ENCODE assay signal across 26 cellular contexts in the genomic region with DNA sequence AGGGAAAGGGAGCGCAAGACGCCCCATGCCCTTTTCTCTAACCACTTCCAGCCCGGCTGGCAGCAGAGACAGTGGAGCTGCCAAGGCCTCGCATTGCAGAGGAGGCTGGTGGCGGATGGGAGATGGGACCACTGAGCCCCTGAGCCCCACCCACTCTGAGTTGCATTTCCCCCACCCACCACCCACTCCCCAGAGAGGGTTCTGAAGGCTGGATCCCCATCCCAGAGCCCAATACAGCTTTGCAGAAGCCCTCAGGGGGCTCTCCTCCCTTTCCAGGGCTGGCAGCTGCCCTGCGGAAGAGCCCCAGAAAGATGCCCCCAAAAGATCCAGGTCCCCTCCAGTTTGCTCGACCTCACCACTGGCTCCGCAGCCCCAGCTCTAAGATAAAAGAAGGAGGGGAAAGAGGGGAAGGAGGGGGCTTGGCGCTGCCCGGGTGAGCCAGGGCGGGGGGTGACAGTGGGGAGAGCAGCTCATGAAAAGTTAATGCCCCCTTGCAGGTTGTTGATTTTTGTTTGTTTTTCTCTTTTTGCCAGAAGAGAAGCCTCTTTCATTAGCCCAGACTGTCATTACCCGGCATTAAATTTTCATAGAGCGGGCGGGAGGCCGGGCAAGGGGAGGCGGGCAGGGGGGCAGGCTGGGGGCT. TPM values are rescaled to one million over a fixed set of nuclear protein-coding genes. Genes with fewer than 3 reads are reported as not detected.
DNase-seq lines count a peak whose midpoint lies in the region; ATAC-seq and TF ChIP-seq lines count a peak whose summit lies in the region.
"Had no signal": no experiment of that assay in that cellular context is flagged by ENCODE, and none has a peak within 500 bp of the region (broad histone marks: within the 10 kb centered on the region; RNA-seq: fewer than 3 reads in every experiment).

No MANE protein-coding gene starts in this region.

- peaks cover 4% of the 10 kb centered on the region; the same call in 1 of the 2 replicates for H3K4me1 ChIP-seq in H9 (ENCODE audit: insufficient read depth, low read length)

- H2BK12ac ChIP-seq in H9 (ENCODE audit: insufficient read length, low read depth, low read length): no peak overlapping the region

- H3K27ac ChIP-seq in H9 (ENCODE audit: insufficient read length, low read depth, low read length): no peak overlapping the region
- H3K27ac ChIP-seq: BLaER1, brain microvascular endothelial cell, KMS-11, suprapubic skin had no signal

- H2AK5ac ChIP-seq in H9 (ENCODE audit: insufficient read length, low read length): no peak overlapping the region

- no peaks in the 10 kb centered on the region for H3K79me2 ChIP-seq in H9 (ENCODE audit: insufficient read depth, low read length)

- TF ChIP-seq CTCF in H9 (conservative IDR thresholded peaks at IDR 0.05): no peak

- no peak for ATAC-seq in esophagus mucosa
- ATAC-seq: sciatic nerve had no signal

- H3K4me3 Mint-ChIP-seq in H9: 0 out of 5 replicates have a peak overlapping the region, but pooled peaks of 1 of the 2 experiments have one; percentile 19
- H3K4me3 Mint-ChIP-seq: activated CD4-positive, alpha-beta memory T cell treated with anti-CD3 and anti-CD28 coated beads for 36 hours; neural crest cell; stimulated activated naive B cell treated with anti-CD40 and anti-IgM and Interleukin-4, amounts not matched to agents 10 μg/mL and 1 μg/mL and 100 μg/mL, for 72 hours had no signal

- H3K9me3 Mint-ChIP-seq in H9: no peaks in the 10 kb centered on the region; a peak in 1 of 5 replicates
- H3K9me3 Mint-ChIP-seq: activated CD4-positive, alpha-beta memory T cell treated with anti-CD3 and anti-CD28 coated beads for 36 hours; neural crest cell had no signal

- no peak overlapping the region for H3K18ac ChIP-seq in H9 (ENCODE audit: insufficient read length, low read depth, low read length)

- H4K91ac ChIP-seq in H9 (ENCODE audit: insufficient read length, low read depth, low read length): no peak overlapping the region

- DNase-seq in H9: peak; percentile 36
- peak; percentile 60 for DNase-seq in NCI-H1105 (lab: John Stamatoyannopoulos, UW)
- peak; percentile 58 for DNase-seq in NCI-H748 treated with DMSO at 0.1 percent for 48 hours (lab: John Stamatoyannopoulos, UW)
- DNase-seq in nucleus accumbens (lab: John Stamatoyannopoulos, UW): no peak
- no peak for DNase-seq in NCI-H510A (lab: John Stamatoyannopoulos, UW)
- DNase-seq in SHP77 (lab: John Stamatoyannopoulos, UW): no peak
- DNase-seq: activated CD4-positive, alpha-beta memory T cell treated with anti-CD3 and anti-CD28 coated beads for 36 hours; activated CD4-positive, CD25-positive, alpha-beta regulatory T cell treated with anti-CD3 and anti-CD28 coated beads, Interleukin-2, amount 50 U/mL, for 72 hours; activated CD8-positive, alpha-beta memory T cell treated with anti-CD3 and anti-CD28 coated beads, Interleukin-2, amount 50 U/mL, for 4 hours; activated naive CD4-positive, alpha-beta T cell treated with anti-CD3 and anti-CD28 coated beads, Interleukin-2, amount 50 U/mL, for 16 hours; amniotic stem cell; brain microvascular endothelial cell; DMS79; GDM1; RPMI8226; stimulated activated CD4-positive, alpha-beta T cell treated with anti-CD3 and anti-CD28 coated beads, Interleukin-12 subunit alpha, Interleukin-12 subunit beta, amount 100 ng/mL, for 4 hours; stimulated activated CD4-positive, alpha-beta T cell treated with anti-CD3 and anti-CD28 coated beads, Interleukin-4, amount 100 ng/mL, for 4 hours; stimulated activated naive B cell treated with anti-CD40 and anti-IgM and Interleukin-4, amounts not matched to agents 10 μg/mL and 1 μg/mL and 100 μg/mL, for 72 hours had no signal

- no peak overlapping the region for H2BK20ac ChIP-seq in H9 (ENCODE audit: low read depth, low read length, poor library complexity, severe bottlenecking)

- H2BK5ac ChIP-seq in H9 (ENCODE audit: insufficient read length, low read length): no peak overlapping the region

- H3K4me1 Mint-ChIP-seq in H9: peaks cover 39 to 41% of the 10 kb centered on the region in 2 experiments

- H3K4ac ChIP-seq in H9 (ENCODE audit: low read depth, low read length): no peak overlapping the region

- no peaks in the 10 kb centered on the region for H3K36me3 Mint-ChIP-seq in H9 (ENCODE audit: insufficient read depth in 1 of 3, low read depth in 3 of 3)
- H3K36me3 Mint-ChIP-seq: activated CD4-positive, alpha-beta memory T cell treated with anti-CD3 and anti-CD28 coated beads for 36 hours; stimulated activated naive B cell treated with anti-CD40 and anti-IgM and Interleukin-4, amounts not matched to agents 10 μg/mL and 1 μg/mL and 100 μg/mL, for 72 hours had no signal

- H3K4me3 ChIP-seq in iPS-18c (ENCODE audit: insufficient read depth, low read depth, low read length): peak overlapping the region; percentile 9
- H3K4me3 ChIP-seq: BLaER1, lung, suprapubic skin had no signal

- no peaks in the 10 kb centered on the region for H4K20me1 ChIP-seq in H9 (ENCODE audit: control insufficient read depth, insufficient read depth, insufficient read length)
- H4K20me1 ChIP-seq: BLaER1 had no signal

- no peak overlapping the region for H2BK120ac ChIP-seq in H9 (ENCODE audit: low read depth, low read length, poor library complexity, severe bottlenecking)

- H3K79me1 ChIP-seq in H9 (ENCODE audit: insufficient read depth, low read depth, low read length, poor library complexity, severe bottlenecking): no peaks in the 10 kb centered on the region

- H3K27me3 Mint-ChIP-seq in H9 (ENCODE audit: low read depth): peaks cover 12% of the 10 kb centered on the region

- H3K9me3 ChIP-seq in H9 (ENCODE audit: control insufficient read depth, low read depth, low read length) (no peaks in the 10 kb centered on the region), iPS-18c (ENCODE audit: control insufficient read depth, insufficient read depth, low read length) (no peaks in the 10 kb centered on the region)
- H3K9me3 ChIP-seq: BLaER1, suprapubic skin had no signal

- no peak overlapping the region for H3K9ac ChIP-seq in H9 (ENCODE audit: extremely low read depth, insufficient read length, low read length)
- H3K9ac ChIP-seq: BLaER1, KMS-11 had no signal

- H3K27ac Mint-ChIP-seq in H9: no peak overlapping the region
- H3K27ac Mint-ChIP-seq: activated CD4-positive, alpha-beta memory T cell treated with anti-CD3 and anti-CD28 coated beads for 36 hours; stimulated activated naive B cell treated with anti-CD40 and anti-IgM and Interleukin-4, amounts not matched to agents 10 μg/mL and 1 μg/mL and 100 μg/mL, for 72 hours had no signal

- H3K14ac ChIP-seq in H9 (ENCODE audit: insufficient read depth, low read length): no peak overlapping the region

- no peak overlapping the region for H2AFZ ChIP-seq in H9 (ENCODE audit: low read length)

- no CpG with 5 or more reads among the region's 16 CpGs for WGBS in H9 (ENCODE audit: extremely low coverage, insufficient read length, low lambda C conversion rate)

- H3K4me2 ChIP-seq in H9 (ENCODE audit: insufficient read depth, insufficient read length, low read length): peak overlapping the region; percentile 16

- no peak overlapping the region for H3K56ac ChIP-seq in H9 (ENCODE audit: insufficient read length, low read depth, low read length)

- H3K23ac ChIP-seq in H9 (ENCODE audit: insufficient read length, low read depth, low read length): no peak overlapping the region

- H2BK15ac ChIP-seq in H9 (ENCODE audit: low read depth, low read length): no peak overlapping the region

- no peak overlapping the region for H4K8ac ChIP-seq in H9 (replicated peaks; ENCODE audit: insufficient read length, low read depth, low read length)

- H3T11ph ChIP-seq in H9 (ENCODE audit: low read length): no peak overlapping the region

- peaks cover 3% of the 10 kb centered on the region for H3K23me2 ChIP-seq in H9 (ENCODE audit: insufficient read length, low read depth, low read length, poor library complexity, severe bottlenecking)

- no peak overlapping the region for H4K5ac ChIP-seq in H9 (ENCODE audit: insufficient read length, low read depth, low read length)

- no peaks in the 10 kb centered on the region; the same call in 1 of the 2 replicates for H3K27me3 ChIP-seq in H9 (ENCODE audit: insufficient read depth, low read length)

RNA-seq across cellular contexts. Expression of gene CASZ1, which starts 38.4 kb away (rescaled TPM):
- total RNA-seq in H9 (2021): 2.3 and 3.9 TPM in 2 replicates
- total RNA-seq in esophagus mucosa: 22.8 TPM

Comparison
In these comparisons a context has a peak if more than half of its experiments do, and no peak if none do; other contexts are left out.
1. DNase-seq: peak in H9 (single experiment), NCI-H1105 (single experiment) and NCI-H748 treated with DMSO at 0.1 percent for 48 hours (single experiment); none in nucleus accumbens (0 of 56), NCI-H510A (single experiment) and SHP77 (0 of 2).